In genomic region chr20:53939554-53940355, GRCh38 we compare ENCODE assay signal across 8 cellular contexts.
DNase-seq lines count a peak whose midpoint lies in the region; ATAC-seq and TF ChIP-seq lines count a peak whose summit lies in the region.

No MANE protein-coding gene starts in this region.

- no peak for TF ChIP-seq POLR2A in Peyer's patch (IDR thresholded peaks at IDR 0.05)

- WGBS in neuronal stem cell (ENCODE audit: extremely low coverage in 2 of 2, insufficient read length in 2 of 2, insufficient replicate concordance in 1 of 2), 2 donors: no CpG with 5 or more reads among the region's 7 CpGs

- no peak overlapping the region for H4K91ac ChIP-seq in neuronal stem cell (ENCODE audit: low read depth, low read length, poor library complexity)

- no peak overlapping the region for H3K23ac ChIP-seq in neuronal stem cell (ENCODE audit: low read depth, low read length, poor library complexity)

- no peaks in the 10 kb centered on the region for H3K79me1 ChIP-seq in neuronal stem cell (ENCODE audit: low read depth, low read length)

- no peak overlapping the region for H4K8ac ChIP-seq in neuronal stem cell (ENCODE audit: low read depth, low read length)

- H2BK15ac ChIP-seq in neuronal stem cell (ENCODE audit: low read length): no peak overlapping the region

- no peak overlapping the region for H2AK5ac ChIP-seq in neuronal stem cell (ENCODE audit: low read depth, low read length)

- no peak overlapping the region for H3K4me3 ChIP-seq in Peyer's patch
- H3K4me3 ChIP-seq in fibroblast of villous mesenchyme (ENCODE audit: low read depth, low read length): no peak overlapping the region
- peak overlapping the region in 1 of 2 donors; percentile 56 for H3K4me3 ChIP-seq in neuronal stem cell (ENCODE audit: low read length in 2 of 2)

- H3K27me3 ChIP-seq in Peyer's patch (no peaks in the 10 kb centered on the region), neuronal stem cell (ENCODE audit: control insufficient read depth in 3 of 3, insufficient read depth in 3 of 3, low read depth in 1 of 3, low read length in 3 of 3) (no peaks in the 10 kb centered on the region)

- H2BK5ac ChIP-seq in neuronal stem cell (ENCODE audit: low read length): no peak overlapping the region

- H3K36me3 ChIP-seq in Peyer's patch: no peaks in the 10 kb centered on the region
- H3K36me3 ChIP-seq in neuronal stem cell (replicated peaks in 1 of 2; ENCODE audit: control insufficient read depth in 2 of 2, insufficient read depth in 2 of 2, low read length in 2 of 2): no peaks in the 10 kb centered on the region

- H3K14ac ChIP-seq in neuronal stem cell (ENCODE audit: low read length): no peak overlapping the region

- H3K4ac ChIP-seq in neuronal stem cell (ENCODE audit: low read length): no peak overlapping the region

- H3K18ac ChIP-seq in neuronal stem cell (ENCODE audit: low read length): no peak overlapping the region

- peak; percentile 50 for ATAC-seq in GM19468 (IDR thresholded peaks at IDR 0.05; ENCODE audit: extremely low read depth, unreplicated experiment)

- no peak overlapping the region for H2BK120ac ChIP-seq in neuronal stem cell (ENCODE audit: low read depth, low read length)

- H3K9me3 ChIP-seq in Peyer's patch (no peaks in the 10 kb centered on the region), neuronal stem cell (replicated peaks in 1 of 2; ENCODE audit: control insufficient read depth in 2 of 2, insufficient read depth in 1 of 2, low read depth in 1 of 2, low read length in 2 of 2) (no peaks in the 10 kb centered on the region)

- peaks cover 0 to 28% (median 19%) of the 10 kb centered on the region in 4 donors for H3K4me1 ChIP-seq in Peyer's patch
- H3K4me1 ChIP-seq in neuronal stem cell (ENCODE audit: control insufficient read depth in 2 of 2, insufficient read depth in 1 of 2, low read depth in 1 of 2, low read length in 2 of 2): peaks cover 14 to 18% of the 10 kb centered on the region in 2 donors

- H3K9ac ChIP-seq in neuronal stem cell (ENCODE audit: low read depth, low read length, poor library complexity): no peak overlapping the region

- no peak overlapping the region for H2BK12ac ChIP-seq in neuronal stem cell (ENCODE audit: low read length)

- H3K27ac ChIP-seq in Peyer's patch (peak overlapping the region; percentile 37 to 67 (median 60)), neuronal stem cell (replicated peaks; ENCODE audit: low read length) (no peak overlapping the region)

- H3K4me2 ChIP-seq in neuronal stem cell (ENCODE audit: insufficient read depth, low read length, poor library complexity, severe bottlenecking): no peak overlapping the region

- DNase-seq in COLO829 (ENCODE audit: low spot score) (peak; percentile 93), HT-29 (ENCODE audit: low spot score) (peak; percentile 99), Peyer's patch (peak; percentile 87 to 98 (median 95)), fibroblast of villous mesenchyme (ENCODE audit: low read depth) (peak; percentile 97), neuronal stem cell (ENCODE audit: low spot score) (peak; percentile 78), superior temporal gyrus (ENCODE audit: extremely low spot score) (peak; percentile 95)
- DNase-seq in activated T-helper 1 cell treated with anti-CD3 and anti-CD28 coated beads, Interleukin-2, amount 50 U/mL, for 16 hours (ENCODE audit: low read depth in 1 of 2, low spot score in 1 of 2): peak; percentile 26 to 39

- TF ChIP-seq CTCF in Peyer's patch (IDR thresholded peaks at IDR 0.05) (peak; percentile 55 to 93 (median 74)), fibroblast of villous mesenchyme (IDR thresholded peaks at IDR 0.05; ENCODE audit: insufficient read depth, low read depth, low read length) (peak; percentile 80)

- peak overlapping the region; percentile 76 for H2AFZ ChIP-seq in neuronal stem cell (ENCODE audit: low read length)

Comparison
In these comparisons a context has a peak if more than half of its experiments do, and no peak if none do; other contexts are left out.
1. DNase-seq: peak in every context shown above with its lines; median percentile 99 in HT-29; 97 in fibroblast of villous mesenchyme; 95 in Peyer's patch; 95 in superior temporal gyrus; 93 in COLO829; 78 in neuronal stem cell; 32 in activated T-helper 1 cell treated with anti-CD3 and anti-CD28 coated beads, Interleukin-2, amount 50 U/mL, for 16 hours.